In genomic region chr9:36127652-36128244, GRCh38 we compare ENCODE assay signal across 21 cellular contexts. TPM values are rescaled to one million over a fixed set of nuclear protein-coding genes. Genes with fewer than 3 reads are reported as not detected.
A peak's percentile ranks its signal among the peaks of the same experiment; 100 is the strongest.
DNase-seq lines count a peak whose midpoint lies in the region; ATAC-seq lines count a peak whose summit lies in the region.
"Had no signal": no experiment of that assay in that cellular context is flagged by ENCODE, and none has a peak within 500 bp of the region (broad histone marks: within the 10 kb centered on the region; RNA-seq: fewer than 3 reads in every experiment).

No MANE protein-coding gene starts in this region.

- H3K4me3 Mint-ChIP-seq in activated CD4-positive, alpha-beta T cell treated with anti-CD3 and anti-CD28 coated beads, Interleukin-2, amount 10 ng/mL, durations not matched to agents 24 days and 14 days = no peak overlapping the region

- H3K27ac Mint-ChIP-seq in activated CD4-positive, alpha-beta T cell treated with anti-CD3 and anti-CD28 coated beads, Interleukin-2, amount 10 ng/mL, durations not matched to agents 24 days and 14 days = no peak overlapping the region

- intact Hi-C loops in activated CD4-positive, alpha-beta T cell treated with anti-CD3 and anti-CD28 coated beads, Interleukin-2, amount 10 ng/mL, durations not matched to agents 24 days and 14 days (cut with micrococcal nuclease) = loop anchor here (5.0 kb wide), 1 partner anchor 35 kb away; no protein-coding TSS in a partner anchor
- intact Hi-C loops in cardiac septum (cut with DNase I) = no loop called here
- intact Hi-C loops in sciatic nerve (cut with DNase I) = no loop called here

- peaks cover 15% of the 10 kb centered on the region for H3K4me1 Mint-ChIP-seq in activated CD4-positive, alpha-beta T cell treated with anti-CD3 and anti-CD28 coated beads, Interleukin-2, amount 10 ng/mL, durations not matched to agents 24 days and 14 days

- peaks cover 2% of the 10 kb centered on the region for H3K36me3 Mint-ChIP-seq in activated CD4-positive, alpha-beta T cell treated with anti-CD3 and anti-CD28 coated beads, Interleukin-2, amount 10 ng/mL, durations not matched to agents 24 days and 14 days (ENCODE audit: low read depth)

- ATAC-seq in sciatic nerve = peak; percentile 51

- H3K9me3 Mint-ChIP-seq in activated CD4-positive, alpha-beta T cell treated with anti-CD3 and anti-CD28 coated beads, Interleukin-2, amount 10 ng/mL, durations not matched to agents 24 days and 14 days = no peaks in the 10 kb centered on the region

- peaks cover 4% of the 10 kb centered on the region for H3K27me3 Mint-ChIP-seq in activated CD4-positive, alpha-beta T cell treated with anti-CD3 and anti-CD28 coated beads, Interleukin-2, amount 10 ng/mL, durations not matched to agents 24 days and 14 days

- peak; percentile 55 for DNase-seq in activated CD4-positive, alpha-beta T cell treated with anti-CD3 and anti-CD28 coated beads, Interleukin-2, amount 10 ng/mL, durations not matched to agents 24 days and 14 days
- no peak for DNase-seq in activated CD4-positive, alpha-beta T cell treated with anti-CD3 and anti-CD28 coated beads, Interleukin-2, amount 50 U/mL, for 48 hours
- DNase-seq in NOMO-1 treated with dmso at 0.1 percent for 144 hours (lab: John Stamatoyannopoulos, UW; ENCODE audit: unreplicated experiment) (peak; percentile 92), cardiac septum (ENCODE audit: low spot score) (peak; percentile 77), sciatic nerve (ENCODE audit: low spot score) (no peak), NCI-H2171 (lab: John Stamatoyannopoulos, UW) (no peak), middle frontal gyrus (ENCODE audit: extremely low spot score, low spot score) (no peak), NCI-H187 (lab: John Stamatoyannopoulos, UW) (no peak)
- DNase-seq: activated gamma-delta T cell; Caco-2; dorsolateral prefrontal cortex; GDM1; GM23248; left cardiac atrium; NCI-H1417; NCI-H524; sigmoid colon; stimulated activated CD4-positive, alpha-beta T cell treated with anti-CD3 and anti-CD28 coated beads, Interleukin-4, amount 100 ng/mL, for 4 hours; stimulated activated naive CD4-positive, alpha-beta T cell; T-helper 9 cell; uterus had no signal

RNA-seq across cellular contexts. Expression of gene GLIPR2, which starts 8.8 kb away (rescaled TPM):
- total RNA-seq in activated CD4-positive, alpha-beta T cell treated with anti-CD3 and anti-CD28 coated beads, Interleukin-2, amount 10 ng/mL, durations not matched to agents 24 days and 14 days = 25.5 and 25.7 TPM in 2 replicates
- total RNA-seq in cardiac septum (6.6 TPM), sciatic nerve (14.8 TPM)

RNA-seq across cellular contexts. Expression of gene CCIN, which starts 41.4 kb away (rescaled TPM):
- not detected in 2 replicates for total RNA-seq in activated CD4-positive, alpha-beta T cell treated with anti-CD3 and anti-CD28 coated beads, Interleukin-2, amount 10 ng/mL, durations not matched to agents 24 days and 14 days
- total RNA-seq in cardiac septum = 0.16 TPM
- not detected for total RNA-seq in sciatic nerve
- total RNA-seq: Caco-2, left cardiac atrium had no signal

Comparison
In these comparisons a context has a peak if more than half of its experiments do, and no peak if none do; other contexts are left out.
1. DNase-seq: peak in activated CD4-positive, alpha-beta T cell treated with anti-CD3 and anti-CD28 coated beads, Interleukin-2, amount 10 ng/mL, durations not matched to agents 24 days and 14 days (single experiment), NOMO-1 treated with dmso at 0.1 percent for 144 hours (single experiment) and cardiac septum (single experiment); none in activated CD4-positive, alpha-beta T cell treated with anti-CD3 and anti-CD28 coated beads, Interleukin-2, amount 50 U/mL, for 48 hours (0 of 2), sciatic nerve (single experiment), NCI-H2171 (single experiment), middle frontal gyrus (single experiment) and NCI-H187 (0 of 2).